In the genomic region with DNA sequence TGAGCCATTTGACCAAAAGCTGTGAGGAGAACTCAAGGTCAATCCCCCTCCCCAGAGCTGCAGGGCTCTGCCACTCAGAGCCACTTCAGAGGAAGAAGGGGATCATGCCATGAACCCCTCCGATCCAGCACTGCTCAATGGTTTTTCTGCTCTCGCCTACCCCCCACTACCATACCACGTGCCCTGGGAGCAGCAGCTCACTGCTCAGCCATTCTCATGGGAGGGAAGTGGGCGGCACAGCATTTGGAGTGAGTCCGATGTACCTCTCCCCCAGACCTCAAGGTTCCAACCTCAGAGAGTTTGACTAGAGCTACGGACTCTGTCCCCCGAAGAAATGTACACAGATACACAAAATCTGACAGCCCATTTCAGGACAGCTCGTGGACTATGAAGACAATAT, we compare ENCODE assay signal across 28 cellular contexts. TPM values are rescaled to one million over a fixed set of nuclear protein-coding genes. Genes with fewer than 3 reads are reported as not detected.
"Had no signal": no experiment of that assay in that cellular context is flagged by ENCODE, and none has a peak within 500 bp of the region (broad histone marks: within the 10 kb centered on the region; RNA-seq: fewer than 3 reads in every experiment).

No MANE protein-coding gene starts in this region.

- H3K4me2 ChIP-seq: hepatocyte, smooth muscle cell had no signal

- H3K79me2 ChIP-seq: hepatocyte had no signal

- H3K4me1 ChIP-seq: colonic mucosa, esophagus muscularis mucosa, foreskin keratinocyte, gastroesophageal sphincter, heart left ventricle, left lung, pancreas, testis, tibial artery had no signal

- H2AFZ ChIP-seq: hepatocyte had no signal

- DNase-seq: colonic mucosa; effector CD8-positive, alpha-beta T cell; foreskin keratinocyte; heart left ventricle; left cardiac atrium; left lung; mammary epithelial cell; mesendoderm; midbrain; naive thymus-derived CD8-positive, alpha-beta T cell; nephron progenitor cell; occipital lobe; pancreas; stimulated activated CD4-positive, alpha-beta T cell treated with anti-CD3 and anti-CD28 coated beads, Interleukin-2, amount 100 ng/mL, for 24 hours; stimulated activated CD4-positive, alpha-beta T cell treated with anti-CD3 and anti-CD28 coated beads, Interleukin-4, amount 100 ng/mL, for 24 hours; stimulated activated naive CD8-positive, alpha-beta T cell treated with anti-CD3 and anti-CD28 coated beads, Interleukin-15, Interleukin-2, amounts not matched to agents 100 U/mL and 50 U/mL, for 24 hours; substantia nigra; testis; tibial artery had no signal

- H3K27ac Mint-ChIP-seq: naive thymus-derived CD8-positive, alpha-beta T cell; nephron progenitor cell had no signal

- H3K27me3 Mint-ChIP-seq: dendritic cell treated with granulocyte-macrophage colony-stimulating factor and Interleukin-4, amounts not matched to agents 40 ng/mL and 50 ng/mL, for 4 days; naive thymus-derived CD8-positive, alpha-beta T cell; type B pancreatic cell had no signal

- H3K4me3 Mint-ChIP-seq: dendritic cell treated with granulocyte-macrophage colony-stimulating factor and Interleukin-4, amounts not matched to agents 40 ng/mL and 50 ng/mL, for 4 days; naive thymus-derived CD8-positive, alpha-beta T cell; nephron progenitor cell; stimulated activated effector memory CD8-positive, alpha-beta T cell treated with anti-CD3 and anti-CD28 coated beads, Interleukin-12 subunit alpha, Interleukin-12 subunit beta, amount 100 ng/mL, for 72 hours; type B pancreatic cell had no signal

- ATAC-seq: foreskin keratinocyte; gastroesophageal sphincter; heart left ventricle; left cardiac atrium; left lung; naive thymus-derived CD8-positive, alpha-beta T cell; pancreas; right lobe of liver; stimulated activated effector memory CD8-positive, alpha-beta T cell treated with anti-CD3 and anti-CD28 coated beads, Interleukin-12 subunit alpha, Interleukin-12 subunit beta, amount 100 ng/mL, for 72 hours; stimulated activated naive CD8-positive, alpha-beta T cell treated with anti-CD3 and anti-CD28 coated beads, Interleukin-15, Interleukin-2, amounts not matched to agents 100 U/mL and 50 U/mL, for 24 hours had no signal

- H3K27ac ChIP-seq: colonic mucosa, esophagus muscularis mucosa, foreskin keratinocyte, gastroesophageal sphincter, heart left ventricle, hepatocyte, left lung, pancreas, right lobe of liver, testis, tibial artery had no signal

- H3K4me1 Mint-ChIP-seq: nephron progenitor cell; stimulated activated effector memory CD8-positive, alpha-beta T cell treated with anti-CD3 and anti-CD28 coated beads, Interleukin-12 subunit alpha, Interleukin-12 subunit beta, amount 100 ng/mL, for 72 hours had no signal

- H3K9me3 Mint-ChIP-seq: dendritic cell treated with granulocyte-macrophage colony-stimulating factor and Interleukin-4, amounts not matched to agents 40 ng/mL and 50 ng/mL, for 4 days; naive thymus-derived CD8-positive, alpha-beta T cell; nephron progenitor cell; stimulated activated effector memory CD8-positive, alpha-beta T cell treated with anti-CD3 and anti-CD28 coated beads, Interleukin-12 subunit alpha, Interleukin-12 subunit beta, amount 100 ng/mL, for 72 hours; type B pancreatic cell had no signal

- H3K27me3 ChIP-seq: colonic mucosa, esophagus muscularis mucosa, foreskin keratinocyte, gastroesophageal sphincter, heart left ventricle, hepatocyte, left lung, pancreas, right lobe of liver, testis, tibial artery had no signal

- H3K9me3 ChIP-seq: colonic mucosa, esophagus muscularis mucosa, gastroesophageal sphincter, heart left ventricle, left lung, pancreas, right lobe of liver, testis, tibial artery had no signal

- H3K4me3 ChIP-seq: colonic mucosa, esophagus muscularis mucosa, gastroesophageal sphincter, heart left ventricle, hepatocyte, left lung, pancreas, right lobe of liver, smooth muscle cell, testis, tibial artery had no signal

RNA-seq across cellular contexts. Expression of a gene that starts 38.4 kb away (rescaled TPM):
- total RNA-seq: fibroblast of lung, foreskin keratinocyte, smooth muscle cell had no signal
- polyA plus RNA-seq: fibroblast of lung; foreskin keratinocyte; mammary epithelial cell; naive thymus-derived CD8-positive, alpha-beta T cell; smooth muscle cell had no signal

RNA-seq across cellular contexts. Expression of a gene that starts 47.4 kb away (rescaled TPM):
- total RNA-seq: naive thymus-derived CD8-positive, alpha-beta T cell had no signal
